ENCODE assay signal across 9 cellular contexts in the genomic region with DNA sequence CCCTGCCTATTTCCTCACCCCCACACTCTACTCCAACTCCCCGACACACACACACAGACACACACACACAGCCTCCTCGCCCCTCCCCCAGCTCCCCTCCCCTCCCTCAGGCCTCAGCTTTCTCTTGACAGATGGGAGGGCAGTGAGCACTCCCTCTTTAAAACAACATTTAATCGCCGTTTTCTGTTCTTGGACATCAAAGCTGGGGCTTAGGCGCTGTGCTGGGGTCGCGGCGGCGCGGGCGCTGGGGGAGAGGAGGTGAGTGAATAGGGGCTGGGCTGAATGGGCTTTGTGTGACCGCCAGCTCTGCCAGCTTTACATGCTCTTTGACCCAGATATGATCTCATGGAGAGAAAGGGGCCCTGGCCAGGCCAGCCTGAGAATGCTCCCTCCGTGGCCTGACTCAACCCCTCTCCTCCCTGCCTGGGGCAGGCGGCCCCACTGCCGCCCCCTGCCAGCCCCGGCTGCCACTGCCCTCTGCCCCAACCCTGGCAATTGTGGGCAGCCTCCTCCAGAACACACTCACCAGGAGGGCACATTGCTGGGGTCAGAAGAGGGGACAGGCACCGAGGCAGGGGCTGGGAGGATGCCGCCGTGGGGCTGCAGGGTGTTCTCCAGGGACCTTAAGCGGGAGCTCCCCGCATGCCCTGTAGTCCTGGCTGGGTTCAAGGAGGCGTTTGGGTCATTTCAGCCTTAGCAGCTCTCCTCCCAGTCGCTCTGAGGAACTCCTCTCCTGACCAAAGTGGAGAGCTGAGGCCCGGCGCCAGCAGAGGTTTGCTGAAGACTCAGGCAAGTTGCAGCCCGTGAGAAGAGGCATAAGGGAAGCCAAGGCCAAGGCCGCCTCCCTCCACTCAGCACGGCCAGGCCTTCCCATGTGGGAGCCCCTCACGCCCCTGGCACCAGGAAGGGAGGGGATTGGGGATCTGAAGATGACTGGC. TPM values are rescaled to one million over a fixed set of nuclear protein-coding genes. Genes with fewer than 3 reads are reported as not detected.
A peak's percentile ranks its signal among the peaks of the same experiment; 100 is the strongest.
DNase-seq lines count a peak whose midpoint lies in the region; ATAC-seq and TF ChIP-seq lines count a peak whose summit lies in the region.
"Had no signal": no experiment of that assay in that cellular context is flagged by ENCODE, and none has a peak within 500 bp of the region (broad histone marks: within the 10 kb centered on the region; RNA-seq: fewer than 3 reads in every experiment).

No MANE protein-coding gene starts in this region.

- TF ChIP-seq CTCF in prostate gland (IDR thresholded peaks at IDR 0.05), result peak in 1 of 4 experiments; percentile 11

- intact Hi-C loops in right cardiac atrium (cut with DNase I) (loop anchor here (5.0 to 10.0 kb wide), 3 partner anchors 53 to 221 kb away; no protein-coding TSS in a partner anchor), prostate gland (cut with DNase I) (no loop called here)

- H3K27ac ChIP-seq in angular gyrus (ENCODE audit: low read depth, low read length) (peak overlapping the region; percentile 27), right cardiac atrium (ENCODE audit: low read length) (peak overlapping the region; percentile 74), prostate gland (peak overlapping the region; percentile 81 to 86)

- no peak for TF ChIP-seq POLR2A in prostate gland (IDR thresholded peaks at IDR 0.05)

- H3K36me3 ChIP-seq in prostate gland, result no peaks in the 10 kb centered on the region

- ATAC-seq in right cardiac atrium (peak; percentile 38 to 61), HG03025 (IDR thresholded peaks at IDR 0.05; ENCODE audit: low FRiP score, unreplicated experiment) (no peak)

- WGBS in right cardiac atrium, result 41% methylated on average over 29 of the region's 29 CpGs
- WGBS in prostate gland, result 38% methylated on average over 29 of the region's 29 CpGs

- H3K4me3 ChIP-seq in right cardiac atrium (ENCODE audit: low read length) (no peak overlapping the region), prostate gland (no peak overlapping the region)

- peak; percentile 26 for DNase-seq in CMK (ENCODE audit: low read depth)
- peak; percentile 68 to 91 (median 82) for DNase-seq in right cardiac atrium
- DNase-seq in prostate gland (ENCODE audit: low spot score), result peak; percentile 70
- DNase-seq in NCI-H187 treated with DMSO at 0.1 percent for 48 hours (lab: John Stamatoyannopoulos, UW), result no peak
- no peak for DNase-seq in stimulated activated CD4-positive, alpha-beta T cell treated with anti-CD3 and anti-CD28 coated beads, Interleukin-4, amount 100 ng/mL, for 24 hours
- DNase-seq in NCI-H446 treated with DMSO at 0.1 percent for 48 hours (lab: John Stamatoyannopoulos, UW), result no peak
- DNase-seq: activated naive CD4-positive, alpha-beta T cell treated with anti-CD3 and anti-CD28 coated beads, Interleukin-2, amount 10 ng/mL, durations not matched to agents 7 days and 5 days had no signal

- H3K4me1 ChIP-seq in right cardiac atrium (ENCODE audit: control insufficient read depth, insufficient read depth, low read length), result peaks cover 15% of the 10 kb centered on the region
- peaks cover 21% of the 10 kb centered on the region for H3K4me1 ChIP-seq in prostate gland (replicated peaks)

- H3K27me3 ChIP-seq in right cardiac atrium (ENCODE audit: control insufficient read depth, insufficient read depth) (no peaks in the 10 kb centered on the region), prostate gland (replicated peaks; ENCODE audit: insufficient read depth) (no peaks in the 10 kb centered on the region)

- no peaks in the 10 kb centered on the region for H3K9me3 ChIP-seq in right cardiac atrium (ENCODE audit: control insufficient read depth, low read length)
- H3K9me3 ChIP-seq in prostate gland, result no peaks in the 10 kb centered on the region

RNA-seq across cellular contexts. Expression of gene NNMT, which starts 38.3 kb away (rescaled TPM):
- total RNA-seq in right cardiac atrium, result 100 to 1,000 TPM in 1 of 4 donors, 10 to 100 TPM in 3; 16.8 to 183 (median 50.8) TPM
- 56.9 TPM for polyA plus RNA-seq in right cardiac atrium
- 10 to 100 TPM; 59.3 to 63.2 TPM for total RNA-seq in prostate gland

Comparison
In these comparisons a context has a peak if more than half of its experiments do, and no peak if none do; other contexts are left out.
1. DNase-seq: peak in CMK (single experiment), right cardiac atrium (3 of 3) and prostate gland (single experiment); none in NCI-H187 treated with DMSO at 0.1 percent for 48 hours (single experiment), stimulated activated CD4-positive, alpha-beta T cell treated with anti-CD3 and anti-CD28 coated beads, Interleukin-4, amount 100 ng/mL, for 24 hours (single experiment) and NCI-H446 treated with DMSO at 0.1 percent for 48 hours (single experiment).
2. H3K27ac ChIP-seq: peak in every context shown above with its lines; median percentile 84 in prostate gland; 74 in right cardiac atrium; 27 in angular gyrus.